17 cellular contexts compared by ENCODE assay signal in genomic region chr5:125776656-125777055, GRCh38.
DNase-seq lines count a peak whose midpoint lies in the region.
"Had no signal": no experiment of that assay in that cellular context is flagged by ENCODE, and none has a peak within 500 bp of the region (broad histone marks: within the 10 kb centered on the region; RNA-seq: fewer than 3 reads in every experiment).

No MANE protein-coding gene starts in this region.

- no peak overlapping the region for H2BK12ac ChIP-seq in trophoblast cell (ENCODE audit: low read length)

- no peak overlapping the region for H4K12ac ChIP-seq in trophoblast cell (ENCODE audit: low read depth, low read length)

- H3K36me3 ChIP-seq in trophoblast cell (ENCODE audit: control insufficient read depth in 1 of 2, insufficient read depth in 2 of 2, low read length in 2 of 2): no peaks in the 10 kb centered on the region
- H3K36me3 ChIP-seq: BLaER1 treated with 17β-estradiol and CSF1 and Interleukin-3, amounts not matched to agents 10 nM and 100 nM had no signal

- no peaks in the 10 kb centered on the region for H3K9me3 ChIP-seq in trophoblast cell (ENCODE audit: insufficient read depth, low read depth, low read length)
- H3K9me3 ChIP-seq: A549; BLaER1 treated with 17β-estradiol and CSF1 and Interleukin-3, amounts not matched to agents 10 nM and 100 nM; Caco-2 had no signal

- no peak overlapping the region for H2BK120ac ChIP-seq in trophoblast cell (ENCODE audit: insufficient read depth, low read length, poor library complexity)

- no peak overlapping the region for H4K8ac ChIP-seq in trophoblast cell (ENCODE audit: low read depth, low read length)

- no peaks in the 10 kb centered on the region for H3K79me2 ChIP-seq in trophoblast cell (ENCODE audit: control insufficient read depth, insufficient read depth, low read length, poor library complexity)

- WGBS in trophoblast cell (ENCODE audit: extremely low coverage, insufficient coverage, insufficient read length): no CpG with 5 or more reads among the region's 1 CpG

- DNase-seq in ELF-1 (ENCODE audit: low read depth, low spot score) (peak; percentile 69), islet precursor cell (peak; percentile 78), trophoblast cell (no peak), medulla oblongata (ENCODE audit: extremely low spot score) (no peak)
- no peak for DNase-seq in activated naive CD4-positive, alpha-beta T cell treated with Interleukin-2 at 50 U/mL for 16 hours
- DNase-seq: AML-193; Caco-2; Calu3; CD4-positive, alpha-beta T cell; CD8-positive, alpha-beta T cell; DMS79 treated with DMSO at 0.1 percent for 48 hours; GDM1 had no signal

- H3K4me3 ChIP-seq in trophoblast cell (ENCODE audit: low read depth, low read length): no peak overlapping the region
- H3K4me3 ChIP-seq: A549; BLaER1 treated with 17β-estradiol and CSF1 and Interleukin-3, amounts not matched to agents 10 nM and 100 nM; GM12878 had no signal

- H3K79me1 ChIP-seq in trophoblast cell (ENCODE audit: low read length): peaks cover 6% of the 10 kb centered on the region

- no peak overlapping the region for H3K18ac ChIP-seq in trophoblast cell (ENCODE audit: low read length)

- H3K4ac ChIP-seq in trophoblast cell (ENCODE audit: low read depth, low read length): no peak overlapping the region

- H2AK5ac ChIP-seq in trophoblast cell (ENCODE audit: low read length): no peak overlapping the region

- H2AFZ ChIP-seq in trophoblast cell (ENCODE audit: insufficient read depth, low read length, poor library complexity): no peak overlapping the region

- peaks cover 4 to 8% of the 10 kb centered on the region in 2 experiments for H3K4me1 ChIP-seq in trophoblast cell (ENCODE audit: control insufficient read depth in 1 of 2, insufficient read depth in 2 of 2, low read length in 2 of 2)
- H3K4me1 ChIP-seq: A549; BLaER1 treated with 17β-estradiol and CSF1 and Interleukin-3, amounts not matched to agents 10 nM and 100 nM; Caco-2 had no signal

- H3K27me3 ChIP-seq in trophoblast cell (ENCODE audit: insufficient read depth, low read length): no peaks in the 10 kb centered on the region
- H3K27me3 ChIP-seq: BLaER1 treated with 17β-estradiol and CSF1 and Interleukin-3, amounts not matched to agents 10 nM and 100 nM had no signal

- no peak overlapping the region for H3K23ac ChIP-seq in trophoblast cell (ENCODE audit: low read length)

- H4K91ac ChIP-seq in trophoblast cell (ENCODE audit: low read depth, low read length): peak overlapping the region; percentile 26

- H3K4me2 ChIP-seq in trophoblast cell (ENCODE audit: low read length): no peak overlapping the region
- H3K4me2 ChIP-seq: A549; BLaER1 treated with 17β-estradiol and CSF1 and Interleukin-3, amounts not matched to agents 10 nM and 100 nM had no signal

- H2BK5ac ChIP-seq in trophoblast cell (ENCODE audit: low read depth, low read length, poor library complexity): peak overlapping the region; percentile 50

- no peak overlapping the region for H3K14ac ChIP-seq in trophoblast cell (ENCODE audit: low read length)

- H3K9ac ChIP-seq in trophoblast cell (ENCODE audit: low read length): no peak overlapping the region
- H3K9ac ChIP-seq: BLaER1 treated with 17β-estradiol and CSF1 and Interleukin-3, amounts not matched to agents 10 nM and 100 nM had no signal

- peak overlapping the region; percentile 51 for H3K27ac ChIP-seq in trophoblast cell (ENCODE audit: low read depth, low read length)
- H3K27ac ChIP-seq: 22Rv1; A549; BLaER1 treated with 17β-estradiol and CSF1 and Interleukin-3, amounts not matched to agents 10 nM and 100 nM; C4-2B had no signal

Comparison
In these comparisons a context has a peak if more than half of its experiments do, and no peak if none do; other contexts are left out.
1. DNase-seq: peak in ELF-1 (single experiment) and islet precursor cell (single experiment); none in trophoblast cell (0 of 2), activated naive CD4-positive, alpha-beta T cell treated with Interleukin-2 at 50 U/mL for 16 hours (single experiment) and medulla oblongata (single experiment).